1 cellular context compared by ENCODE assay signal in the genomic region with DNA sequence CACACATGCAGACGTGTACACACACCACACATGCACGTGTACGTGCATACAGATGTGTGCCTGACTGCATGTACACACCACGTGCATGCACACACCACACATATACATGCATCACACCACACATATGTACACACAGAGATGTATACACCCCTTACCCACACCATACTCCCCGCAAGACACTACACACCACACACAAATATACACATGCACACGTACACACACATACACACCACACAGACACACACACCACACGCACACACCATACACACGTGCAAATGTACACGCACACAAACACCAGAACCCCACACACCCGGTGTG.
TF ChIP-seq lines count a peak whose summit lies in the region.

No MANE protein-coding gene starts in this region.

TF ChIP-seq in liver, 16 proteins besides CTCF, POLR2A, EP300 and RAD21 (continued from another document):
- no peak for TF ChIP-seq REST (IDR thresholded peaks at IDR 0.05)
